ENCODE assay signal across 16 cellular contexts in the genomic region with DNA sequence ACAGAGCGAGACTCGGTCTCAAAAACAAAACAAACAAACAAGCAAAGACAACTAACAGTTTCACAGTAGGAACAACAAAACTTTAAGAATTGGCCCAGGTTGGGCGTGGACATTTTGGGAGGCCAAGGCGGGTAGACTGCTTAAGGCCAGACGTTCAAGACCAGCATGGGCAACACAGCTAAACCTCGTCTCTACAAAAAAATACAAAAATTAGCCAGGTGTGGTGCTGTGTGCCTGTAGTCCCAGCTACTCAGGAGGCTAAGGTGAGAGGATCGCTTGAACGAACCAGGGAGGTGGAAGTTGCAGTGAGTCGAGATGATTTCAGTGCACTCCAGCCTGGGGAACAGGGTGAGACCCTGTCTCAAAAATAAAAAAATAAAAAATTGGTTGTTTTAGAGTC. TPM values are rescaled to one million over a fixed set of nuclear protein-coding genes. Genes with fewer than 3 reads are reported as not detected.
DNase-seq lines count a peak whose midpoint lies in the region; ATAC-seq, FAIRE-seq and TF ChIP-seq lines count a peak whose summit lies in the region.
"Had no signal": no experiment of that assay in that cellular context is flagged by ENCODE, and none has a peak within 500 bp of the region (broad histone marks: within the 10 kb centered on the region; RNA-seq: fewer than 3 reads in every experiment).

No MANE protein-coding gene starts in this region.

- H3K27me3 Mint-ChIP-seq in GM23338 (ENCODE audit: insufficient read depth, low read depth, poor library complexity) (no peaks in the 10 kb centered on the region), astrocyte (ENCODE audit: low read depth, unreplicated experiment) (no peaks in the 10 kb centered on the region), memory B cell (no peaks in the 10 kb centered on the region)
- H3K27me3 Mint-ChIP-seq: stimulated activated naive CD8-positive, alpha-beta T cell treated with anti-CD3 and anti-CD28 coated beads, Interleukin-15, amount 100 ng/mL, for 72 hours had no signal

- no peak for TF ChIP-seq CTCF in A549 (IDR thresholded peaks at IDR 0.05)
- TF ChIP-seq CTCF in GM23338 (conservative IDR thresholded peaks at IDR 0.05; ENCODE audit: low read depth in 2 of 2) = no peak
- no peak for TF ChIP-seq CTCF in astrocyte (IDR thresholded peaks at IDR 0.05; ENCODE audit: insufficient read depth, low read depth, low read length)
- TF ChIP-seq CTCF in heart left ventricle (IDR thresholded peaks at IDR 0.05) = no peak

- no peak overlapping the region for H3K4me3 ChIP-seq in A549
- no peak overlapping the region for H3K4me3 ChIP-seq in GM23338
- H3K4me3 ChIP-seq in astrocyte (ENCODE audit: insufficient read depth, low read depth, low read length) = no peak overlapping the region
- H3K4me3 ChIP-seq in heart left ventricle = no peak overlapping the region

- H3K27me3 ChIP-seq in GM23338 (ENCODE audit: insufficient read depth) = no peaks in the 10 kb centered on the region
- no peaks in the 10 kb centered on the region for H3K27me3 ChIP-seq in astrocyte (ENCODE audit: insufficient read depth, low read length)
- no peaks in the 10 kb centered on the region for H3K27me3 ChIP-seq in heart left ventricle

- H3K27ac ChIP-seq in A549 (no peak overlapping the region), GM23338 (ENCODE audit: low read depth) (0 out of 2 replicates have a peak overlapping the region, but pooled peaks have one; percentile 12), astrocyte (ENCODE audit: low read depth, low read length) (no peak overlapping the region), heart left ventricle (no peak overlapping the region)

- H3K4me1 ChIP-seq in A549 (0 out of 3 replicates have a peak, but pooled peaks cover 3% of the 10 kb centered on the region), GM23338 (ENCODE audit: insufficient read depth) (no peaks in the 10 kb centered on the region), astrocyte (ENCODE audit: insufficient read depth, low read length) (no peaks in the 10 kb centered on the region), heart left ventricle (peaks cover 0 to 56% (median 17%) of the 10 kb centered on the region in 12 donors)
- H3K4me1 ChIP-seq: Caco-2 had no signal

- CTCF ChIA-PET in A549 (lab: Yijun Ruan, JAX) = interaction anchor here (0.6 to 3.1 kb wide), 7 partner anchors 11 to 231 kb away, joined by 3 to 23 read pairs (median 3); a partner anchor contains a TSS

- H4K20me1 ChIP-seq in GM23338 (replicated peaks; ENCODE audit: insufficient read depth) = no peaks in the 10 kb centered on the region
- peaks cover 48% of the 10 kb centered on the region for H4K20me1 ChIP-seq in astrocyte (ENCODE audit: insufficient read depth, low read length)

- 62% methylated on average over 9 of the region's 9 CpGs for WGBS in A549 (ENCODE audit: missing lambda C conversion rate)
- 81 to 84% (median 82%) methylated on average over 9 of the region's 9 CpGs for WGBS in heart left ventricle, 4 donors

- peak overlapping the region; percentile 56 for H3K9ac ChIP-seq in astrocyte (ENCODE audit: low read length)

- TF ChIP-seq POLR2A in A549 (IDR thresholded peaks at IDR 0.05; ENCODE audit: low read length) (no peak), heart left ventricle (IDR thresholded peaks at IDR 0.05) (no peak)

- TF ChIP-seq RAD21 in A549 (conservative IDR thresholded peaks at IDR 0.05 in 1 of 2, IDR thresholded peaks at IDR 0.05 in 1 of 2) = no peak

- FAIRE-seq in A549 (lab: Jason Lieb, UNC) (no peak), astrocyte (lab: Jason Lieb, UNC) (no peak)

- TF ChIP-seq EP300 in A549 (IDR thresholded peaks at IDR 0.05) = no peak

- ATAC-seq in A549 = 0 out of 6 replicates have a peak, but pooled peaks have one; percentile 24 to 33
- peak; percentile 31; the same call in 1 of the 3 replicates for ATAC-seq in GM23338
- ATAC-seq in memory B cell (ENCODE audit: low read depth) = peak; percentile 29
- ATAC-seq in HG03108 (IDR thresholded peaks at IDR 0.05; ENCODE audit: unreplicated experiment) = no peak
- no peak for ATAC-seq in heart left ventricle
- ATAC-seq: stimulated activated naive CD8-positive, alpha-beta T cell treated with anti-CD3 and anti-CD28 coated beads, Interleukin-15, amount 100 ng/mL, for 72 hours had no signal

- no peak overlapping the region for H2AFZ ChIP-seq in GM23338
- H2AFZ ChIP-seq in astrocyte (ENCODE audit: low read depth, low read length) = no peak overlapping the region

- POLR2A ChIA-PET in A549 (lab: Yijun Ruan, JAX) = interaction anchor here (1.5 kb wide), 2 partner anchors 14 to 202 kb away, joined by 4 read pairs; no protein-coding TSS in a partner anchor

- H3K36me3 ChIP-seq in GM23338 (ENCODE audit: insufficient read depth) (no peaks in the 10 kb centered on the region), astrocyte (ENCODE audit: insufficient read depth, low read length) (peaks cover 9% of the 10 kb centered on the region), heart left ventricle (peaks cover 0 to 53% (median 34%) of the 10 kb centered on the region in 9 donors)

- no peak overlapping the region for H3K4me3 Mint-ChIP-seq in GM23338
- H3K4me3 Mint-ChIP-seq in astrocyte (ENCODE audit: unreplicated experiment) = no peak overlapping the region
- H3K4me3 Mint-ChIP-seq in memory B cell = no peak overlapping the region
- H3K4me3 Mint-ChIP-seq: stimulated activated naive CD8-positive, alpha-beta T cell treated with anti-CD3 and anti-CD28 coated beads, Interleukin-15, amount 100 ng/mL, for 72 hours had no signal

- DNase-seq in A549 (ENCODE audit: low read depth in 1 of 2, low spot score in 1 of 2) (no peak), GM23338 (ENCODE audit: low spot score) (no peak), astrocyte (ENCODE audit: low read depth) (no peak), memory B cell (ENCODE audit: low spot score in 2 of 2) (no peak), HUDEP-2 (lab: John Stamatoyannopoulos, UW; ENCODE audit: unreplicated experiment in 76 of 76) (no peak), NCI-H446 treated with DMSO at 0.1 percent for 48 hours (lab: John Stamatoyannopoulos, UW) (no peak), heart left ventricle (no peak)
- DNase-seq: activated CD4-positive, alpha-beta T cell treated with anti-CD3 and anti-CD28 coated beads for 4 hours; activated gamma-delta T cell treated with Interleukin-2 at 50 U/mL for 16 hours; aorta; Caco-2; cerebellar nuclear complex; effector memory CD4-positive, alpha-beta T cell; stimulated activated naive CD8-positive, alpha-beta T cell treated with anti-CD3 and anti-CD28 coated beads, Interleukin-15, amount 100 ng/mL, for 72 hours; T1000 had no signal

- H3F3A ChIP-seq in GM23338 (replicated peaks; ENCODE audit: low read depth) = no peaks in the 10 kb centered on the region

- no peak overlapping the region for H3K4me2 ChIP-seq in A549
- no peak overlapping the region for H3K4me2 ChIP-seq in GM23338
- H3K4me2 ChIP-seq in astrocyte (ENCODE audit: low read length) = no peak overlapping the region

- H3K36me3 Mint-ChIP-seq in GM23338 (ENCODE audit: low read depth) (no peaks in the 10 kb centered on the region), astrocyte (ENCODE audit: low read depth, unreplicated experiment) (peaks cover 3% of the 10 kb centered on the region), memory B cell (peaks cover 10% of the 10 kb centered on the region)

- peaks cover 4% of the 10 kb centered on the region; the same call in 1 of the 3 replicates for H3K4me1 Mint-ChIP-seq in GM23338
- H3K4me1 Mint-ChIP-seq in astrocyte (ENCODE audit: low read depth, unreplicated experiment) = peaks cover 7% of the 10 kb centered on the region
- peaks cover 25% of the 10 kb centered on the region for H3K4me1 Mint-ChIP-seq in memory B cell

- H3K9me2 ChIP-seq in GM23338 (ENCODE audit: insufficient read depth) = no peaks in the 10 kb centered on the region

- intact Hi-C loops in heart left ventricle (cut with DNase I) = loop anchor here in 9 of 10 donors (2.0 to 10.0 kb wide), 5 partner anchors 76 to 693 kb away; a partner anchor contains a TSS

- H3K27ac Mint-ChIP-seq in GM23338 (peak overlapping the region; percentile 78), astrocyte (ENCODE audit: unreplicated experiment) (no peak overlapping the region), memory B cell (no peak overlapping the region)

- no peaks in the 10 kb centered on the region; the same call in 1 of the 2 replicates for H3K79me2 ChIP-seq in GM23338 (replicated peaks; ENCODE audit: insufficient read depth)
- peaks cover 81% of the 10 kb centered on the region for H3K79me2 ChIP-seq in astrocyte (ENCODE audit: insufficient read depth, low read length)

- no peaks in the 10 kb centered on the region for H3K9me3 ChIP-seq in A549
- H3K9me3 ChIP-seq in astrocyte (ENCODE audit: insufficient read depth, low read depth, low read length) = no peaks in the 10 kb centered on the region
- H3K9me3 ChIP-seq in heart left ventricle = no peaks in the 10 kb centered on the region
- H3K9me3 ChIP-seq: Caco-2 had no signal

- H3K9me3 Mint-ChIP-seq in GM23338 = no peaks in the 10 kb centered on the region
- no peaks in the 10 kb centered on the region for H3K9me3 Mint-ChIP-seq in astrocyte (ENCODE audit: unreplicated experiment)
- no peaks in the 10 kb centered on the region for H3K9me3 Mint-ChIP-seq in memory B cell
- H3K9me3 Mint-ChIP-seq: stimulated activated naive CD8-positive, alpha-beta T cell treated with anti-CD3 and anti-CD28 coated beads, Interleukin-15, amount 100 ng/mL, for 72 hours had no signal

TF ChIP-seq in A549, 52 proteins besides CTCF, POLR2A, EP300 and RAD21:
- no peak for TF ChIP-seq GATA3 (IDR thresholded peaks at IDR 0.05; ENCODE audit: borderline replicate concordance)
TF ChIP-seq in A549: peak in this region for 0.

TF ChIP-seq in GM23338, 12 proteins besides CTCF, POLR2A, EP300 and RAD21 (continues in another document):
- TF ChIP-seq CREB1 (CRISPR knock-in tag; IDR thresholded peaks at IDR 0.05; ENCODE audit: low read depth) (no peak), STAT1 (IDR thresholded peaks at IDR 0.05; ENCODE audit: unreplicated experiment) (no peak), EZH2phosphoT487 (IDR thresholded peaks at IDR 0.05; ENCODE audit: unreplicated experiment) (no peak), EZH2 (IDR thresholded peaks at IDR 0.05; ENCODE audit: low read depth, unreplicated experiment) (no peak)

RNA-seq across cellular contexts. Expression of a gene that starts 13.5 kb away (rescaled TPM):
- polyA plus RNA-seq in A549 (2011; rRNA removed) (32.5 and 34.1 TPM in 2 replicates), A549 (2017; fragmentation: RNase III; extraction: RNeasy Plus Mini Kit Qiagen cat#74134 plus additional on column Dnase treatment) (21.7 to 24.8 TPM (median 22.4 TPM) in 3 replicates), GM23338 (2016; fragmentation: Nextera tagmentation; extraction: Ambion mirVana) (15.7 and 19.8 TPM in 2 replicates), heart left ventricle (10 to 100 TPM in 1 of 2 donors, 1 to 10 TPM in 1; 8.3 to 17.5 TPM)
- polyA plus RNA-seq in A549 (2012; cell fraction: cytosol; rRNA removed) = 11.2 and 12.4 TPM in 2 replicates
- polyA plus RNA-seq in A549 (2012; cell fraction: nucleus; rRNA removed) = 5.9 and 13.1 TPM in 2 replicates
- polyA minus RNA-seq in A549 (2011; rRNA and poly(A)+ RNA removed) = 7.5 and 13.2 TPM in 2 replicates
- 19.9 and 22.7 TPM in 2 replicates for total RNA-seq in GM23338 (2014; rRNA removed; shearing (Covaris generic))
- total RNA-seq in astrocyte (28.3 and 29.3 TPM in 2 replicates), heart left ventricle (10 to 100 TPM in 8 of 9 donors, 1 to 10 TPM in 1; 9.2 to 18.9 (median 12.5) TPM)

Comparison
In these comparisons a context has a peak if more than half of its experiments do, and no peak if none do; other contexts are left out.
1. ATAC-seq: peak in A549 (2 of 2), GM23338 (single experiment) and memory B cell (single experiment); none in HG03108 (single experiment) and heart left ventricle (0 of 4).